ENCODE assay signal across 30 cellular contexts in the genomic region with DNA sequence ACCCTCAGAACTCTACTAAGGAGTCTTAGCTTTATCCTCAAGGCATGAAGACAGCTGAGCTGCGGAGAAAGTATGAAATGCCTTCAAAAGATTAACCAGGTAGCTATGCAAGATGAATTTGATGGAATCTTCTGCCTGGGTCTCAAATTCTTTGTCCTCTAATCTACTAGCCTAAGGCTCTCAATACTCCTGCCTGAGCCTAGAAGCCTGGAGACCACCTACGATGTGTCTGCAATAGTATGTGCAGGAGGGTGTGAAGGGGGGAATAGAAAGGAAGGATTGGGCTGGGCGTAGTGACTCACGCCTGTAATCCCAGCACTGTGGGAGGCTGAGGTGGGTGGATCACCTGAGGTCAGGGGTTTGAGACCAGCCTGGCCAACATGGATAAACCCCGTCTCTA.
"Had no signal": no experiment of that assay in that cellular context is flagged by ENCODE, and none has a peak within 500 bp of the region (broad histone marks: within the 10 kb centered on the region; RNA-seq: fewer than 3 reads in every experiment).

No MANE protein-coding gene starts in this region.

- H3K4me3 ChIP-seq: ascending aorta, coronary artery, dorsolateral prefrontal cortex had no signal

- H3K9me3 Mint-ChIP-seq: activated CD4-positive, alpha-beta memory T cell treated with anti-CD3 and anti-CD28 coated beads, Interleukin-2, amount 10 ng/mL, durations not matched to agents 7 days and 5 days; activated CD4-positive, alpha-beta T cell treated with anti-CD3 and anti-CD28 coated beads, Interleukin-2, amount 10 ng/mL, durations not matched to agents 7 days and 5 days; activated naive CD4-positive, alpha-beta T cell treated with anti-CD3 and anti-CD28 coated beads, Interleukin-2, amount 10 ng/mL, durations not matched to agents 7 days and 5 days; activated naive CD4-positive, alpha-beta T cell treated with anti-CD3 and anti-CD28 coated beads, Interleukin-2, amount 50 U/mL, for 72 hours; activated naive CD8-positive, alpha-beta T cell treated with anti-CD3 and anti-CD28 coated beads, Interleukin-2, amount 10 ng/mL, durations not matched to agents 7 days and 5 days; activated T-cell treated with anti-CD3 and anti-CD28 coated beads, Interleukin-2, amount 50 U/mL, for 24 hours; activated T-cell treated with anti-CD3 and anti-CD28 coated beads, Interleukin-2, amount 50 U/mL, for 72 hours; central memory CD8-positive, alpha-beta T cell; dendritic cell treated with granulocyte-macrophage colony-stimulating factor and Interleukin-4, amounts not matched to agents 40 ng/mL and 50 ng/mL, for 4 days; endodermal cell; T-helper 2 cell treated with Interferon-gamma antibody and Interleukin-4, amounts not matched to agents 5 μg/mL and 100 μg/mL, for 36 hours had no signal

- H3K27me3 Mint-ChIP-seq: activated CD4-positive, alpha-beta memory T cell treated with anti-CD3 and anti-CD28 coated beads, Interleukin-2, amount 10 ng/mL, durations not matched to agents 7 days and 5 days; activated CD4-positive, alpha-beta T cell treated with anti-CD3 and anti-CD28 coated beads, Interleukin-2, amount 10 ng/mL, durations not matched to agents 7 days and 5 days; activated naive CD4-positive, alpha-beta T cell treated with anti-CD3 and anti-CD28 coated beads, Interleukin-2, amount 10 ng/mL, durations not matched to agents 7 days and 5 days; activated naive CD8-positive, alpha-beta T cell treated with anti-CD3 and anti-CD28 coated beads, Interleukin-2, amount 10 ng/mL, durations not matched to agents 7 days and 5 days; central memory CD8-positive, alpha-beta T cell; dendritic cell treated with granulocyte-macrophage colony-stimulating factor and Interleukin-4, amounts not matched to agents 40 ng/mL and 50 ng/mL, for 4 days; T-helper 17 cell had no signal

- DNase-seq: activated CD4-positive, alpha-beta memory T cell treated with anti-CD3 and anti-CD28 coated beads, Interleukin-2, amount 10 ng/mL, durations not matched to agents 7 days and 5 days; activated CD4-positive, alpha-beta T cell treated with anti-CD3 and anti-CD28 coated beads for 1 hour; activated CD4-positive, alpha-beta T cell treated with anti-CD3 and anti-CD28 coated beads for 4 hours; activated CD4-positive, alpha-beta T cell treated with anti-CD3 and anti-CD28 coated beads, Interleukin-2, amount 10 ng/mL, durations not matched to agents 7 days and 5 days; activated CD4-positive, alpha-beta T cell treated with anti-CD3 and anti-CD28 coated beads, Interleukin-2, amount 50 U/mL, for 4 hours; activated CD8-positive, alpha-beta memory T cell treated with anti-CD3 and anti-CD28 coated beads, Interleukin-2, amount 50 U/mL, for 48 hours; activated gamma-delta T cell; activated naive CD4-positive, alpha-beta T cell; activated naive CD4-positive, alpha-beta T cell treated with anti-CD3 and anti-CD28 coated beads, Interleukin-2, amount 10 ng/mL, durations not matched to agents 7 days and 5 days; activated naive CD8-positive, alpha-beta T cell treated with anti-CD3 and anti-CD28 coated beads, Interleukin-2, amount 10 ng/mL, durations not matched to agents 7 days and 5 days; activated T-cell treated with anti-CD3 and anti-CD28 coated beads for 4 hours; activated T-cell treated with anti-CD3 and anti-CD28 coated beads, Interleukin-2, amount 50 U/mL, for 24 hours; activated T-cell treated with anti-CD3 and anti-CD28 coated beads, Interleukin-2, amount 50 U/mL, for 72 hours; brain microvascular endothelial cell; dorsolateral prefrontal cortex; effector memory CD4-positive, alpha-beta T cell; endodermal cell; foreskin fibroblast; T-helper 1 cell; T-helper 17 cell had no signal

- H3K27me3 ChIP-seq: ascending aorta, brain microvascular endothelial cell had no signal

- H3K36me3 ChIP-seq: ascending aorta, brain microvascular endothelial cell had no signal

- H3K4me1 ChIP-seq: ascending aorta had no signal

- H3K4me3 Mint-ChIP-seq: activated CD4-positive, alpha-beta memory T cell treated with anti-CD3 and anti-CD28 coated beads, Interleukin-2, amount 10 ng/mL, durations not matched to agents 7 days and 5 days; activated CD4-positive, alpha-beta T cell treated with anti-CD3 and anti-CD28 coated beads, Interleukin-2, amount 10 ng/mL, durations not matched to agents 7 days and 5 days; activated naive CD4-positive, alpha-beta T cell treated with anti-CD3 and anti-CD28 coated beads, Interleukin-2, amount 10 ng/mL, durations not matched to agents 7 days and 5 days; activated naive CD8-positive, alpha-beta T cell treated with anti-CD3 and anti-CD28 coated beads, Interleukin-2, amount 10 ng/mL, durations not matched to agents 7 days and 5 days; activated T-cell treated with anti-CD3 and anti-CD28 coated beads, Interleukin-2, amount 50 U/mL, for 24 hours; activated T-cell treated with anti-CD3 and anti-CD28 coated beads, Interleukin-2, amount 50 U/mL, for 72 hours; central memory CD8-positive, alpha-beta T cell; dendritic cell treated with granulocyte-macrophage colony-stimulating factor and Interleukin-4, amounts not matched to agents 40 ng/mL and 50 ng/mL, for 4 days; endodermal cell; T-helper 17 cell; T-helper 2 cell treated with Interferon-gamma antibody and Interleukin-4, amounts not matched to agents 5 μg/mL and 100 μg/mL, for 36 hours; WTC11 had no signal

- FAIRE-seq: bronchial epithelial cell, frontal cortex had no signal

- H3K27ac Mint-ChIP-seq: activated CD4-positive, alpha-beta memory T cell treated with anti-CD3 and anti-CD28 coated beads, Interleukin-2, amount 10 ng/mL, durations not matched to agents 7 days and 5 days; activated CD4-positive, alpha-beta T cell treated with anti-CD3 and anti-CD28 coated beads, Interleukin-2, amount 10 ng/mL, durations not matched to agents 7 days and 5 days; activated naive CD4-positive, alpha-beta T cell treated with anti-CD3 and anti-CD28 coated beads, Interleukin-2, amount 10 ng/mL, durations not matched to agents 7 days and 5 days; activated naive CD4-positive, alpha-beta T cell treated with anti-CD3 and anti-CD28 coated beads, Interleukin-2, amount 50 U/mL, for 72 hours; activated naive CD8-positive, alpha-beta T cell treated with anti-CD3 and anti-CD28 coated beads, Interleukin-2, amount 10 ng/mL, durations not matched to agents 7 days and 5 days; activated T-cell treated with anti-CD3 and anti-CD28 coated beads, Interleukin-2, amount 50 U/mL, for 24 hours; activated T-cell treated with anti-CD3 and anti-CD28 coated beads, Interleukin-2, amount 50 U/mL, for 72 hours; dendritic cell treated with granulocyte-macrophage colony-stimulating factor and Interleukin-4, amounts not matched to agents 40 ng/mL and 50 ng/mL, for 4 days; endodermal cell; T-helper 17 cell; T-helper 2 cell treated with Interferon-gamma antibody and Interleukin-4, amounts not matched to agents 5 μg/mL and 100 μg/mL, for 36 hours; WTC11 had no signal

- H3K4me1 Mint-ChIP-seq: activated CD4-positive, alpha-beta memory T cell treated with anti-CD3 and anti-CD28 coated beads, Interleukin-2, amount 10 ng/mL, durations not matched to agents 7 days and 5 days; activated CD4-positive, alpha-beta T cell treated with anti-CD3 and anti-CD28 coated beads, Interleukin-2, amount 10 ng/mL, durations not matched to agents 7 days and 5 days; activated naive CD8-positive, alpha-beta T cell treated with anti-CD3 and anti-CD28 coated beads, Interleukin-2, amount 10 ng/mL, durations not matched to agents 7 days and 5 days; central memory CD8-positive, alpha-beta T cell; T-helper 17 cell; WTC11 had no signal

- H3K36me3 Mint-ChIP-seq: activated naive CD4-positive, alpha-beta T cell treated with anti-CD3 and anti-CD28 coated beads, Interleukin-2, amount 10 ng/mL, durations not matched to agents 7 days and 5 days; activated naive CD4-positive, alpha-beta T cell treated with anti-CD3 and anti-CD28 coated beads, Interleukin-2, amount 50 U/mL, for 72 hours; activated naive CD8-positive, alpha-beta T cell treated with anti-CD3 and anti-CD28 coated beads, Interleukin-2, amount 10 ng/mL, durations not matched to agents 7 days and 5 days had no signal

- H3K27ac ChIP-seq: ascending aorta, brain microvascular endothelial cell, coronary artery, dorsolateral prefrontal cortex, VCaP had no signal

- H3K9me3 ChIP-seq: ascending aorta had no signal
